36 cellular contexts compared by ENCODE assay signal in the genomic region with DNA sequence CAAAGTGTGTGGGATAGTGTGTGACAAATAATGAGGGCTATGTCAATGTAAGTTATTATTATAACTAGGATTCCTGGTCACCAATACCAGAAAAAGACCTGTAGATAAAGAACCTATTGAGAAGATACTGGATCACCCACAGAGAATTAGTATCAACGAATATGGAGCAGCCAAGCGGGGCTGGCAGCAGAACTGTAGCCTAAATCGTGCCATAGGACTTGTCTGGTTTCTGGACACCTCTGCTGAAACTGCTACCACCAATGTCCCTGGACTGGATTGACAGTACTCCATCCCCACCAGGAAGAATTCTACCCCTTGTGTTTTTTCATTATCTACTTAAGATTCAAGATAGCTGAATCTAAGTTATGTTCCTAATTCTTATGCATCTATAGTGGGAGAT. TPM values are rescaled to one million over a fixed set of nuclear protein-coding genes. Genes with fewer than 3 reads are reported as not detected.
"Had no signal": no experiment of that assay in that cellular context is flagged by ENCODE, and none has a peak within 500 bp of the region (broad histone marks: within the 10 kb centered on the region; RNA-seq: fewer than 3 reads in every experiment).

No MANE protein-coding gene starts in this region.

- H3K9me3 ChIP-seq: adrenal gland, ascending aorta, body of pancreas, breast epithelium had no signal

- FAIRE-seq: astrocyte, bronchial epithelial cell had no signal

- DNase-seq: activated effector memory CD4-positive, alpha-beta T cell treated with anti-CD3 and anti-CD28 coated beads, Interleukin-2, amount 50 U/mL, for 16 hours; activated effector memory CD4-positive, alpha-beta T cell treated with Interleukin-2 at 50 U/mL for 16 hours; activated gamma-delta T cell; activated gamma-delta T cell treated with Interleukin-2 at 50 U/mL for 16 hours; activated naive CD4-positive, alpha-beta T cell; activated naive CD4-positive, alpha-beta T cell treated with anti-CD3 and anti-CD28 coated beads for 36 hours; activated naive CD4-positive, alpha-beta T cell treated with anti-CD3 and anti-CD28 coated beads, Interleukin-2, amount 10 ng/mL, durations not matched to agents 7 days and 5 days; activated naive CD4-positive, alpha-beta T cell treated with anti-CD3 and anti-CD28 coated beads, Interleukin-2, amount 50 U/mL, for 16 hours; activated naive CD4-positive, alpha-beta T cell treated with Interleukin-2 at 50 U/mL for 16 hours; activated naive CD8-positive, alpha-beta T cell treated with anti-CD3 and anti-CD28 coated beads for 36 hours; activated naive CD8-positive, alpha-beta T cell treated with anti-CD3 and anti-CD28 coated beads, Interleukin-2, amount 10 ng/mL, durations not matched to agents 7 days and 5 days; activated naive CD8-positive, alpha-beta T cell treated with anti-CD3 and anti-CD28 coated beads, Interleukin-2, amount 50 U/mL, for 24 hours; activated T-cell treated with anti-CD3 and anti-CD28 coated beads, Interleukin-2, amount 50 U/mL, for 24 hours; activated T-cell treated with anti-CD3 and anti-CD28 coated beads, Interleukin-2, amount 50 U/mL, for 4 hours; activated T-cell treated with anti-CD3 and anti-CD28 coated beads, Interleukin-2, amount 50 U/mL, for 48 hours; activated T-cell treated with anti-CD3 and anti-CD28 coated beads, Interleukin-2, amount 50 U/mL, for 72 hours; adrenal gland; amniotic stem cell; amygdala; anterior cingulate cortex; aorta; body of pancreas; brain microvascular endothelial cell; caudate nucleus; central memory CD4-positive, alpha-beta T cell; cerebellar nuclear complex had no signal

- H3K4me1 ChIP-seq: adrenal gland, ascending aorta, body of pancreas, breast epithelium had no signal

- H3K4me3 ChIP-seq: adrenal gland, ascending aorta, body of pancreas, breast epithelium, cardiac muscle cell had no signal

- H3K36me3 ChIP-seq: adrenal gland, ascending aorta, brain microvascular endothelial cell, breast epithelium, cardiac muscle cell had no signal

- H3K27ac ChIP-seq: adrenal gland, ascending aorta, body of pancreas, brain microvascular endothelial cell, breast epithelium, cardiac muscle cell had no signal

- ATAC-seq: activated naive CD4-positive, alpha-beta T cell treated with anti-CD3 and anti-CD28 coated beads, Interleukin-2, amount 50 U/mL, for 72 hours; activated naive CD8-positive, alpha-beta T cell treated with anti-CD3 and anti-CD28 coated beads, Interleukin-2, amount 50 U/mL, for 24 hours; activated T-cell treated with anti-CD3 and anti-CD28 coated beads, Interleukin-2, amount 50 U/mL, for 4 hours; activated T-cell treated with anti-CD3 and anti-CD28 coated beads, Interleukin-2, amount 50 U/mL, for 72 hours; activated T-helper 17 cell treated with anti-CD3 and anti-CD28 coated beads, Interleukin-2, amount 50 U/mL, for 72 hours; body of pancreas had no signal

- H3K27me3 ChIP-seq: adrenal gland, ascending aorta had no signal

RNA-seq across cellular contexts. Expression of a gene that starts 30.3 kb away (rescaled TPM):
- total RNA-seq: activated naive CD8-positive, alpha-beta T cell treated with anti-CD3 and anti-CD28 coated beads for 36 hours; activated naive CD8-positive, alpha-beta T cell treated with anti-CD3 and anti-CD28 coated beads, Interleukin-2, amount 10 ng/mL, durations not matched to agents 7 days and 5 days; activated T-cell treated with anti-CD3 and anti-CD28 coated beads, Interleukin-2, amount 50 U/mL, for 4 hours; activated T-helper 1 cell treated with anti-CD3 and anti-CD28 coated beads, Interleukin-12 subunit alpha, Interleukin-12 subunit beta, Interleukin-2, Interleukin-4 antibody, amounts not matched to agents 30 ng/mL and 10 ng/mL and 1 ng/mL, durations not matched to agents 14 hours and 24 hours and 36 hours; activated T-helper 17 cell treated with anti-CD3 and anti-CD28 coated beads, Interleukin-2, amount 50 U/mL, for 72 hours; activated T-helper 2 cell treated with anti-CD3 and anti-CD28 coated beads, Interferon-gamma antibody, Interleukin-2, Interleukin-4, amounts not matched to agents 10 μg/mL and 5 μg/mL and 100 μg/mL, durations not matched to agents 14 hours and 24 hours and 36 hours; ascending aorta; bronchial epithelial cell; chondrocyte had no signal
